1 cellular context compared by ENCODE assay signal in the genomic region with DNA sequence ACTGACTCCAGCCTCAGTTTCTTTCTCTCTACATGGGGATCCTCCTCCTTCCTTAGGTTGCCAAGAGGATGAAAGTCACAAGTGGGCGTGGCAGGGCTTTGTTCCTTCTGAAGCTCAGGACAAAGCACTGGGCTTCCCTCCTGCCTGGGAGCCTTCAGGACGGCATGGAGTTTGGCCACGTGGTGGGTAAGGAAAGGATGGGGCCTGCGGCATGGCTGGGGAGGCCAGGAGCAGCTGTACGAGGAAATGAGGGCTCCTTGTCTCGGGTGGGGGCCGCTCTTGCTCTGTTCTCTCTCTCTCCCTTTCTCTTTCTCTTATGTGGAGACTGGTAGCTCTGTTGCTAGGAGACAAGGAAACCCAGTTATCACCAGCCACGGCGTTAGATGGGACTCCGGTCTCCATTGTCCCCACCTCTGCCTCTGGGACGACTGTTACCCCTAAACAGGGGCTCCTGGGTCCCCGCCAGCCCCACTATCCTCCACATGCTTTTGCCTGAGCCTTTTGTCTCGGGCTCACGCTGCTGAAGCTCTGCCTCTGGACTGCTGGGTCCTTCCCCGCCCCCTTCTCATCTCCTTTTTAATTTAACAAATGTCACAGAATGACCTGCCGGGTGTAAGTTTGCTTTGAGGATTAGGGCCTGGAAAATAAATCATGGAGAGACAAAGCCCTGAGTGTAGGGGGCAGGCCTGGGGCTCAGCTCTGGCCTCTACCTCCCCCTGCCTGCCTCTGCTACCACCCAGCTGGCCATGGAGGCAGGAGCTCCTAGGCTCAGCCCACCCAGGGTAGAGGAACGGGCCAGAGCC.
TF ChIP-seq lines count a peak whose summit lies in the region.

No MANE protein-coding gene starts in this region.

TF ChIP-seq in GM23338, 12 proteins besides CTCF, POLR2A, EP300 and RAD21 (continued from another document):
- TF ChIP-seq, protein P1, sequence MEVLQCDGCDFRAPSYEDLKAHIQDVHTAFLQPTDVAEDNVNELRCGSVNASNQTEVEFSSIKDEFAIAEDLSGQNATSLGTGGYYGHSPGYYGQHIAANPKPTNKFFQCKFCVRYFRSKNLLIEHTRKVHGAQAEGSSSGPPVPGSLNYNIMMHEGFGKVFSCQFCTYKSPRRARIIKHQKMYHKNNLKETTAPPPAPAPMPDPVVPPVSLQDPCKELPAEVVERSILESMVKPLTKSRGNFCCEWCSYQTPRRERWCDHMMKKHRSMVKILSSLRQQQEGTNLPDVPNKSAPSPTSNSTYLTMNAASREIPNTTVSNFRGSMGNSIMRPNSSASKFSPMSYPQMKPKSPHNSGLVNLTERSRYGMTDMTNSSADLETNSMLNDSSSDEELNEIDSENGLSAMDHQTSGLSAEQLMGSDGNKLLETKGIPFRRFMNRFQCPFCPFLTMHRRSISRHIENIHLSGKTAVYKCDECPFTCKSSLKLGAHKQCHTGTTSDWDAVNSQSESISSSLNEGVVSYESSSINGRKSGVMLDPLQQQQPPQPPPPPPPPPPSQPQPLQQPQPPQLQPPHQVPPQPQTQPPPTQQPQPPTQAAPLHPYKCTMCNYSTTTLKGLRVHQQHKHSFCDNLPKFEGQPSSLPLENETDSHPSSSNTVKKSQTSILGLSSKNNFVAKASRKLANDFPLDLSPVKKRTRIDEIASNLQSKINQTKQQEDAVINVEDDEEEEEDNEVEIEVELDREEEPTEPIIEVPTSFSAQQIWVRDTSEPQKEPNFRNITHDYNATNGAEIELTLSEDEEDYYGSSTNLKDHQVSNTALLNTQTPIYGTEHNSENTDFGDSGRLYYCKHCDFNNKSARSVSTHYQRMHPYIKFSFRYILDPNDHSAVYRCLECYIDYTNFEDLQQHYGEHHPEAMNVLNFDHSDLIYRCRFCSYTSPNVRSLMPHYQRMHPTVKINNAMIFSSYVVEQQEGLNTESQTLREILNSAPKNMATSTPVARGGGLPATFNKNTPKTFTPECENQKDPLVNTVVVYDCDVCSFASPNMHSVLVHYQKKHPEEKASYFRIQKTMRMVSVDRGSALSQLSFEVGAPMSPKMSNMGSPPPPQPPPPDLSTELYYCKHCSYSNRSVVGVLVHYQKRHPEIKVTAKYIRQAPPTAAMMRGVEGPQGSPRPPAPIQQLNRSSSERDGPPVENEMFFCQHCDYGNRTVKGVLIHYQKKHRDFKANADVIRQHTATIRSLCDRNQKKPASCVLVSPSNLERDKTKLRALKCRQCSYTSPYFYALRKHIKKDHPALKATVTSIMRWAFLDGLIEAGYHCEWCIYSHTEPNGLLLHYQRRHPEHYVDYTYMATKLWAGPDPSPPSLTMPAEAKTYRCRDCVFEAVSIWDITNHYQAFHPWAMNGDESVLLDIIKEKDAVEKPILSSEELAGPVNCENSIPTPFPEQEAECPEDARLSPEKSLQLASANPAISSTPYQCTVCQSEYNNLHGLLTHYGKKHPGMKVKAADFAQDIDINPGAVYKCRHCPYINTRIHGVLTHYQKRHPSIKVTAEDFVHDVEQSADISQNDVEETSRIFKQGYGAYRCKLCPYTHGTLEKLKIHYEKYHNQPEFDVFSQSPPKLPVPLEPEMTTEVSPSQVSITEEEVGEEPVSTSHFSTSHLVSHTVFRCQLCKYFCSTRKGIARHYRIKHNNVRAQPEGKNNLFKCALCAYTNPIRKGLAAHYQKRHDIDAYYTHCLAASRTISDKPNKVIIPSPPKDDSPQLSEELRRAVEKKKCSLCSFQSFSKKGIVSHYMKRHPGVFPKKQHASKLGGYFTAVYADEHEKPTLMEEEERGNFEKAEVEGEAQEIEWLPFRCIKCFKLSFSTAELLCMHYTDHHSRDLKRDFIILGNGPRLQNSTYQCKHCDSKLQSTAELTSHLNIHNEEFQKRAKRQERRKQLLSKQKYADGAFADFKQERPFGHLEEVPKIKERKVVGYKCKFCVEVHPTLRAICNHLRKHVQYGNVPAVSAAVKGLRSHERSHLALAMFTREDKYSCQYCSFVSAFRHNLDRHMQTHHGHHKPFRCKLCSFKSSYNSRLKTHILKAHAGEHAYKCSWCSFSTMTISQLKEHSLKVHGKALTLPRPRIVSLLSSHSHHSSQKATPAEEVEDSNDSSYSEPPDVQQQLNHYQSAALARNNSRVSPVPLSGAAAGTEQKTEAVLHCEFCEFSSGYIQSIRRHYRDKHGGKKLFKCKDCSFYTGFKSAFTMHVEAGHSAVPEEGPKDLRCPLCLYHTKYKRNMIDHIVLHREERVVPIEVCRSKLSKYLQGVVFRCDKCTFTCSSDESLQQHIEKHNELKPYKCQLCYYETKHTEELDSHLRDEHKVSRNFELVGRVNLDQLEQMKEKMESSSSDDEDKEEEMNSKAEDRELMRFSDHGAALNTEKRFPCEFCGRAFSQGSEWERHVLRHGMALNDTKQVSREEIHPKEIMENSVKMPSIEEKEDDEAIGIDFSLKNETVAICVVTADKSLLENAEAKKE (CRISPR knock-in tag; IDR thresholded peaks at IDR 0.05), result no peak
- TF ChIP-seq JUNB (IDR thresholded peaks at IDR 0.05; ENCODE audit: unreplicated experiment), result no peak
- TF ChIP-seq ZNF114 (CRISPR knock-in tag; IDR thresholded peaks at IDR 0.05), result no peak
- TF ChIP-seq POLR2AphosphoS5 (IDR thresholded peaks at IDR 0.05; ENCODE audit: low read depth), result no peak
- TF ChIP-seq STAT1 (IDR thresholded peaks at IDR 0.05; ENCODE audit: unreplicated experiment), result no peak
- TF ChIP-seq, protein P2, sequence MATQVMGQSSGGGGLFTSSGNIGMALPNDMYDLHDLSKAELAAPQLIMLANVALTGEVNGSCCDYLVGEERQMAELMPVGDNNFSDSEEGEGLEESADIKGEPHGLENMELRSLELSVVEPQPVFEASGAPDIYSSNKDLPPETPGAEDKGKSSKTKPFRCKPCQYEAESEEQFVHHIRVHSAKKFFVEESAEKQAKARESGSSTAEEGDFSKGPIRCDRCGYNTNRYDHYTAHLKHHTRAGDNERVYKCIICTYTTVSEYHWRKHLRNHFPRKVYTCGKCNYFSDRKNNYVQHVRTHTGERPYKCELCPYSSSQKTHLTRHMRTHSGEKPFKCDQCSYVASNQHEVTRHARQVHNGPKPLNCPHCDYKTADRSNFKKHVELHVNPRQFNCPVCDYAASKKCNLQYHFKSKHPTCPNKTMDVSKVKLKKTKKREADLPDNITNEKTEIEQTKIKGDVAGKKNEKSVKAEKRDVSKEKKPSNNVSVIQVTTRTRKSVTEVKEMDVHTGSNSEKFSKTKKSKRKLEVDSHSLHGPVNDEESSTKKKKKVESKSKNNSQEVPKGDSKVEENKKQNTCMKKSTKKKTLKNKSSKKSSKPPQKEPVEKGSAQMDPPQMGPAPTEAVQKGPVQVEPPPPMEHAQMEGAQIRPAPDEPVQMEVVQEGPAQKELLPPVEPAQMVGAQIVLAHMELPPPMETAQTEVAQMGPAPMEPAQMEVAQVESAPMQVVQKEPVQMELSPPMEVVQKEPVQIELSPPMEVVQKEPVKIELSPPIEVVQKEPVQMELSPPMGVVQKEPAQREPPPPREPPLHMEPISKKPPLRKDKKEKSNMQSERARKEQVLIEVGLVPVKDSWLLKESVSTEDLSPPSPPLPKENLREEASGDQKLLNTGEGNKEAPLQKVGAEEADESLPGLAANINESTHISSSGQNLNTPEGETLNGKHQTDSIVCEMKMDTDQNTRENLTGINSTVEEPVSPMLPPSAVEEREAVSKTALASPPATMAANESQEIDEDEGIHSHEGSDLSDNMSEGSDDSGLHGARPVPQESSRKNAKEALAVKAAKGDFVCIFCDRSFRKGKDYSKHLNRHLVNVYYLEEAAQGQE (IDR thresholded peaks at IDR 0.05; ENCODE audit: unreplicated experiment), result no peak
- TF ChIP-seq EZH2phosphoT487 (IDR thresholded peaks at IDR 0.05; ENCODE audit: unreplicated experiment), result no peak
- TF ChIP-seq, protein P3, sequence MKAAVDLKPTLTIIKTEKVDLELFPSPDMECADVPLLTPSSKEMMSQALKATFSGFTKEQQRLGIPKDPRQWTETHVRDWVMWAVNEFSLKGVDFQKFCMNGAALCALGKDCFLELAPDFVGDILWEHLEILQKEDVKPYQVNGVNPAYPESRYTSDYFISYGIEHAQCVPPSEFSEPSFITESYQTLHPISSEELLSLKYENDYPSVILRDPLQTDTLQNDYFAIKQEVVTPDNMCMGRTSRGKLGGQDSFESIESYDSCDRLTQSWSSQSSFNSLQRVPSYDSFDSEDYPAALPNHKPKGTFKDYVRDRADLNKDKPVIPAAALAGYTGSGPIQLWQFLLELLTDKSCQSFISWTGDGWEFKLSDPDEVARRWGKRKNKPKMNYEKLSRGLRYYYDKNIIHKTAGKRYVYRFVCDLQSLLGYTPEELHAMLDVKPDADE (IDR thresholded peaks at IDR 0.05), result no peak
- TF ChIP-seq ZNF331 (CRISPR knock-in tag; IDR thresholded peaks at IDR 0.05; ENCODE audit: low read depth), result no peak
- TF ChIP-seq NANOG (IDR thresholded peaks at IDR 0.05; ENCODE audit: borderline replicate concordance), result no peak
